Comparison of ENCODE assay signal across 9 cellular contexts in genomic region chr18:70337139-70337972, GRCh38. TPM values are rescaled to one million over a fixed set of nuclear protein-coding genes. Genes with fewer than 3 reads are reported as not detected.
DNase-seq lines count a peak whose midpoint lies in the region; ATAC-seq and TF ChIP-seq lines count a peak whose summit lies in the region.
"Had no signal": no experiment of that assay in that cellular context is flagged by ENCODE, and none has a peak within 500 bp of the region (broad histone marks: within the 10 kb centered on the region; RNA-seq: fewer than 3 reads in every experiment).

No MANE protein-coding gene starts in this region.

- peaks cover 27% of the 10 kb centered on the region for H3K9me3 Mint-ChIP-seq in WTC11
- peaks cover 6% of the 10 kb centered on the region for H3K9me3 Mint-ChIP-seq in activated T-cell treated with anti-CD3 and anti-CD28 coated beads, Interleukin-2, amount 50 U/mL, for 4 hours

- H3K4me3 Mint-ChIP-seq in WTC11, result no peak overlapping the region
- H3K4me3 Mint-ChIP-seq in activated T-cell treated with anti-CD3 and anti-CD28 coated beads, Interleukin-2, amount 50 U/mL, for 4 hours, result no peak overlapping the region
- H3K4me3 Mint-ChIP-seq: CD4-positive, CD25-positive, alpha-beta regulatory T cell had no signal

- peaks cover 18% of the 10 kb centered on the region for H3K4me1 Mint-ChIP-seq in WTC11
- no peaks in the 10 kb centered on the region for H3K4me1 Mint-ChIP-seq in activated T-cell treated with anti-CD3 and anti-CD28 coated beads, Interleukin-2, amount 50 U/mL, for 4 hours (ENCODE audit: low read depth)
- H3K4me1 Mint-ChIP-seq: CD4-positive, CD25-positive, alpha-beta regulatory T cell had no signal

- CTCF ChIA-PET in WTC11 (lab: Charles Lee), result no interaction called here

- H3K27ac Mint-ChIP-seq in WTC11, result peak overlapping the region; percentile 66
- H3K27ac Mint-ChIP-seq: CD4-positive, CD25-positive, alpha-beta regulatory T cell had no signal

- DNase-seq in A172 (ENCODE audit: low spot score) (peak; percentile 78), WTC11 (ENCODE audit: low spot score) (peak; percentile 14), inferior parietal cortex (ENCODE audit: extremely low spot score) (peak; percentile 18), KBM-7 (no peak)
- no peak for DNase-seq in activated CD4-positive, CD25-positive, alpha-beta regulatory T cell treated with anti-CD3 and anti-CD28 coated beads, Interleukin-2, amount 50 U/mL, for 72 hours
- DNase-seq in activated CD4-positive, alpha-beta T cell treated with anti-CD3 and anti-CD28 coated beads for 4 hours, result no peak
- DNase-seq in activated T-cell treated with anti-CD3 and anti-CD28 coated beads, Interleukin-2, amount 50 U/mL, for 4 hours, result no peak
- DNase-seq: CD4-positive, CD25-positive, alpha-beta regulatory T cell had no signal

- no peaks in the 10 kb centered on the region for H3K27me3 Mint-ChIP-seq in WTC11 (ENCODE audit: low read depth)
- H3K27me3 Mint-ChIP-seq in activated T-cell treated with anti-CD3 and anti-CD28 coated beads, Interleukin-2, amount 50 U/mL, for 4 hours (ENCODE audit: low read depth), result peaks cover 1% of the 10 kb centered on the region

- TF ChIP-seq CTCF in WTC11 (IDR thresholded peaks at IDR 0.05), result no peak

- in situ Hi-C loops in KBM-7 (cut with MboI; ENCODE audit: low pct_unique_long_range_greater_than_20kb, low sequenced_read_pairs), result no loop called here

- H3K36me3 Mint-ChIP-seq in WTC11, result peaks cover 19% of the 10 kb centered on the region
- H3K36me3 Mint-ChIP-seq in activated T-cell treated with anti-CD3 and anti-CD28 coated beads, Interleukin-2, amount 50 U/mL, for 4 hours (ENCODE audit: insufficient read depth), result no peaks in the 10 kb centered on the region
- H3K36me3 Mint-ChIP-seq: CD4-positive, CD25-positive, alpha-beta regulatory T cell had no signal

- peak; percentile 67 for ATAC-seq in HG03039 (IDR thresholded peaks at IDR 0.05; ENCODE audit: unreplicated experiment)
- ATAC-seq in WTC11, result peak; percentile 97
- no peak for ATAC-seq in activated T-cell treated with anti-CD3 and anti-CD28 coated beads, Interleukin-2, amount 50 U/mL, for 4 hours

- POLR2A ChIA-PET in WTC11 (lab: Charles Lee), result no interaction called here

TF ChIP-seq in WTC11, 78 proteins besides CTCF, POLR2A, EP300 and RAD21:
- TF ChIP-seq NFE2L1 (CRISPR knock-in tag; IDR thresholded peaks at IDR 0.05) (0 out of 2 replicates have a peak, but pooled peaks have one; percentile 22), EMX1 (CRISPR knock-in tag; IDR thresholded peaks at IDR 0.05) (no peak)

RNA-seq across cellular contexts. Expression of gene SOCS6, which starts 48.5 kb away (rescaled TPM):
- 22.7 and 27.4 TPM in 2 replicates for total RNA-seq in A172 (2014; rRNA removed; shearing (Covaris generic))
- total RNA-seq in WTC11 (2021), result 12.2 to 16.5 TPM (median 14.5 TPM) in 3 replicates
- under 1 TPM; 0.63 to 0.81 (median 0.79) TPM for total RNA-seq in activated T-cell treated with anti-CD3 and anti-CD28 coated beads, Interleukin-2, amount 50 U/mL, for 4 hours

Comparison
In these comparisons a context has a peak if more than half of its experiments do, and no peak if none do; other contexts are left out.
1. DNase-seq: peak in A172 (single experiment), WTC11 (single experiment) and inferior parietal cortex (single experiment); none in KBM-7 (single experiment), activated CD4-positive, CD25-positive, alpha-beta regulatory T cell treated with anti-CD3 and anti-CD28 coated beads, Interleukin-2, amount 50 U/mL, for 72 hours (single experiment), activated CD4-positive, alpha-beta T cell treated with anti-CD3 and anti-CD28 coated beads for 4 hours (0 of 2) and activated T-cell treated with anti-CD3 and anti-CD28 coated beads, Interleukin-2, amount 50 U/mL, for 4 hours (single experiment).
2. ATAC-seq: peak in HG03039 (single experiment) and WTC11 (single experiment); none in activated T-cell treated with anti-CD3 and anti-CD28 coated beads, Interleukin-2, amount 50 U/mL, for 4 hours (0 of 2).